In the genomic region with DNA sequence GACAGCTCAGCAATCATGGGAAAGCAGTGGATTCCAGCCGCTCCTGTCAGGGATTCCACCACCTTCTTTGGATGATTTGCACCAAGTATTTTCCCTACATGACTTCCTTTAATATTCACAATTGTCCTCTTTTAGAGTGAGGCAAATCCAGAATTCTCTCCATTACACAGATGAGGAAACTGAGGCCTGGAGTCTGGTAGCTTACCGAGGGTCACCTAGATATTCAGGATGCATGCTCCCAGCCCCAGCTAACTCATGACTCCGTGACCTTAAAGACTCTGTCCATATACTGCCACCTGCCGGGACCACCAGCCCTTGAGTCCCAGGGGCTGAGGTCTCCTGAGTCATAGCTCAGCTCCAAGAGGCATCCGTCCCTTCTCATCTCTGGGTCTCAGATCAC, we compare ENCODE assay signal across 14 cellular contexts.
DNase-seq lines count a peak whose midpoint lies in the region; ATAC-seq, FAIRE-seq and TF ChIP-seq lines count a peak whose summit lies in the region.
"Had no signal": no experiment of that assay in that cellular context is flagged by ENCODE, and none has a peak within 500 bp of the region (broad histone marks: within the 10 kb centered on the region; RNA-seq: fewer than 3 reads in every experiment).

No MANE protein-coding gene starts in this region.

- TF ChIP-seq RAD21 in GM12878 (IDR thresholded peaks at IDR 0.05; ENCODE audit: insufficient read depth, low read depth, low read length) = no peak

- H3K9ac ChIP-seq in GM12878 (ENCODE audit: control insufficient read depth, insufficient read depth, low read length) (no peak overlapping the region), mucosa of rectum (ENCODE audit: low read depth in 1 of 2, low read length in 2 of 2) (no peak overlapping the region)

- CTCF ChIA-PET in GM12878 (lab: Yijun Ruan, JAX) (interaction anchor here (0.6 to 4.9 kb wide), 3 partner anchors 13 to 156 kb away, joined by 4 to 29 read pairs (median 4); no protein-coding TSS in a partner anchor), PC-9 (lab: Charles Lee) (interaction anchor here (0.6 kb wide), 1 partner anchor 19 kb away, joined by 6 read pairs; no protein-coding TSS in a partner anchor)

- H3K27me3 Mint-ChIP-seq in activated T-cell treated with anti-CD3 and anti-CD28 coated beads, Interleukin-2, amount 50 U/mL, for 24 hours = no peaks in the 10 kb centered on the region
- H3K27me3 Mint-ChIP-seq in stimulated activated naive B cell treated with anti-CD40 and anti-IgM and Interleukin-4, amounts not matched to agents 10 μg/mL and 1 μg/mL and 100 μg/mL, for 72 hours = no peaks in the 10 kb centered on the region

- H3F3A ChIP-seq in PC-9 (ENCODE audit: insufficient read depth, low read depth) = no peaks in the 10 kb centered on the region

- H3K27me3 ChIP-seq in GM12878 (replicated peaks in 1 of 2; ENCODE audit: control insufficient read depth in 2 of 2, insufficient read depth in 2 of 2, low read length in 1 of 2) (no peaks in the 10 kb centered on the region), mucosa of rectum (ENCODE audit: control insufficient read depth in 2 of 2, insufficient read depth in 2 of 2, low read length in 2 of 2) (no peaks in the 10 kb centered on the region), PC-9 (ENCODE audit: insufficient read depth, low read depth) (no peaks in the 10 kb centered on the region)
- H3K27me3 ChIP-seq: adrenal gland, upper lobe of left lung had no signal

- peaks cover 8% of the 10 kb centered on the region; the same call in 1 of the 2 replicates for H4K20me1 ChIP-seq in GM12878 (ENCODE audit: control insufficient read depth, insufficient read depth)
- H4K20me1 ChIP-seq in PC-9 (ENCODE audit: insufficient read depth) = no peaks in the 10 kb centered on the region; the same call in none of the 2 replicates

- no peaks in the 10 kb centered on the region for H3K9me3 ChIP-seq in GM12878 (replicated peaks; ENCODE audit: control insufficient read depth, insufficient read depth, low read length)
- H3K9me3 ChIP-seq in mucosa of rectum (ENCODE audit: control insufficient read depth in 2 of 2, low read length in 2 of 2) = no peaks in the 10 kb centered on the region
- H3K9me3 ChIP-seq in PC-9 (ENCODE audit: insufficient read depth, low read depth) = no peaks in the 10 kb centered on the region
- H3K9me3 ChIP-seq: adrenal gland, upper lobe of left lung had no signal

- TF ChIP-seq CTCF in GM12878 (IDR thresholded peaks at IDR 0.05 in 2 of 3, conservative IDR thresholded peaks at IDR 0.05 in 1 of 3; ENCODE audit: control insufficient read depth in 2 of 3, extremely low read depth in 1 of 3, insufficient read depth in 1 of 3, low read depth in 3 of 3, low read length in 3 of 3) = no peak
- no peak for TF ChIP-seq CTCF in PC-9 (conservative IDR thresholded peaks at IDR 0.05)

- H3K9me2 ChIP-seq in PC-9 (ENCODE audit: insufficient read depth) = no peaks in the 10 kb centered on the region

- no peak for TF ChIP-seq EP300 in GM12878 (IDR thresholded peaks at IDR 0.05; ENCODE audit: borderline replicate concordance in 1 of 2, control insufficient read depth in 1 of 2, low read depth in 2 of 2, low read length in 2 of 2)

- in situ Hi-C loops in GM12878 (cut with MboI) = no loop called here

- peak overlapping the region; percentile 72 for H3K27ac Mint-ChIP-seq in activated T-cell treated with anti-CD3 and anti-CD28 coated beads, Interleukin-2, amount 50 U/mL, for 24 hours
- H3K27ac Mint-ChIP-seq in stimulated activated naive B cell treated with anti-CD40 and anti-IgM and Interleukin-4, amounts not matched to agents 10 μg/mL and 1 μg/mL and 100 μg/mL, for 72 hours = peak overlapping the region; percentile 25

- RAD21 ChIA-PET in GM12878 (lab: Charles Lee; ENCODE audit: unreplicated experiment) = no interaction called here

- H3K4me2 ChIP-seq in GM12878 (ENCODE audit: control insufficient read depth, insufficient read depth) (no peak overlapping the region), PC-9 (no peak overlapping the region)

- FAIRE-seq in GM12878 (lab: Jason Lieb, UNC) = no peak

- BruUV-seq in GM12878 (replicated peaks; lab: Mats Ljungman, UMichigan) (no TSS peak), PC-9 (replicated peaks; lab: Mats Ljungman, UMichigan) (no TSS peak)

- peaks cover 88% of the 10 kb centered on the region for H3K4me1 Mint-ChIP-seq in activated T-cell treated with anti-CD3 and anti-CD28 coated beads, Interleukin-2, amount 50 U/mL, for 24 hours (ENCODE audit: low read depth)
- H3K4me1 Mint-ChIP-seq in stimulated activated naive B cell treated with anti-CD40 and anti-IgM and Interleukin-4, amounts not matched to agents 10 μg/mL and 1 μg/mL and 100 μg/mL, for 72 hours = peaks cover 35 to 75% of the 10 kb centered on the region in 2 donors

- SMC1A ChIA-PET in GM12878 (lab: Charles Lee; ENCODE audit: uncharacterized antibody, unreplicated experiment) = interaction anchor here (0.6 kb wide), 1 partner anchor 1264 kb away, joined by 3 read pairs; no protein-coding TSS in a partner anchor

- peaks cover 5% of the 10 kb centered on the region for H3K4me1 ChIP-seq in GM12878 (ENCODE audit: control insufficient read depth, insufficient read depth, low read length)
- peaks cover 17 to 22% of the 10 kb centered on the region in 2 donors for H3K4me1 ChIP-seq in mucosa of rectum (ENCODE audit: control insufficient read depth in 2 of 2, insufficient read depth in 2 of 2, low read length in 2 of 2)
- H3K4me1 ChIP-seq in PC-9 (replicated peaks; ENCODE audit: insufficient read depth) = no peaks in the 10 kb centered on the region

- ATAC-seq in GM12878 (no peak), HG02642 (IDR thresholded peaks at IDR 0.05; ENCODE audit: poor library complexity, unreplicated experiment) (no peak)
- no peak for ATAC-seq in stimulated activated naive B cell treated with anti-CD40 and anti-IgM and Interleukin-4, amounts not matched to agents 10 μg/mL and 1 μg/mL and 100 μg/mL, for 72 hours (replicated peaks)

- H3K4me3 ChIP-seq in GM12878 (no peak overlapping the region), mucosa of rectum (ENCODE audit: low read length in 2 of 2) (no peak overlapping the region), PC-9 (no peak overlapping the region)
- H3K4me3 ChIP-seq: adrenal gland, coronary artery, lung, upper lobe of left lung had no signal

- peaks cover 75% of the 10 kb centered on the region for H3K36me3 Mint-ChIP-seq in activated T-cell treated with anti-CD3 and anti-CD28 coated beads, Interleukin-2, amount 50 U/mL, for 24 hours (ENCODE audit: low read depth)
- H3K36me3 Mint-ChIP-seq in stimulated activated naive B cell treated with anti-CD40 and anti-IgM and Interleukin-4, amounts not matched to agents 10 μg/mL and 1 μg/mL and 100 μg/mL, for 72 hours = peaks cover 39 to 61% of the 10 kb centered on the region in 2 donors

- WGBS in GM12878 (ENCODE audit: insufficient coverage, insufficient replicate concordance, low lambda C conversion rate, missing lambda C conversion rate) = 90% methylated on average over 5 of the region's 5 CpGs

- H3K79me2 ChIP-seq in GM12878 (ENCODE audit: control insufficient read depth, insufficient read depth, low read length) (peaks cover 45% of the 10 kb centered on the region), PC-9 (ENCODE audit: low read depth) (no peaks in the 10 kb centered on the region; the same call in 1 of the 2 replicates)

- H3K36me3 ChIP-seq in GM12878 (ENCODE audit: control insufficient read depth in 2 of 2, insufficient read depth in 2 of 2, low read length in 1 of 2) (peaks cover 7 to 17% of the 10 kb centered on the region in 2 experiments), mucosa of rectum (ENCODE audit: control insufficient read depth in 2 of 2, insufficient read depth in 2 of 2, low read length in 2 of 2) (peaks cover 3 to 15% of the 10 kb centered on the region in 2 donors), PC-9 (ENCODE audit: low read depth) (no peaks in the 10 kb centered on the region)
- H3K36me3 ChIP-seq: adrenal gland had no signal

- no peak overlapping the region for H2AFZ ChIP-seq in GM12878 (ENCODE audit: control insufficient read depth, low read depth, low read length)
- no peak overlapping the region for H2AFZ ChIP-seq in PC-9

- no peak for DNase-seq in activated T-cell treated with anti-CD3 and anti-CD28 coated beads, Interleukin-2, amount 50 U/mL, for 24 hours
- DNase-seq in activated T-cell treated with anti-CD3 and anti-CD28 coated beads for 4 hours = no peak
- DNase-seq in GM12878 (ENCODE audit: low read depth, low spot score) = no peak
- no peak for DNase-seq in stimulated activated naive B cell treated with anti-CD40 and anti-IgM and Interleukin-4, amounts not matched to agents 10 μg/mL and 1 μg/mL and 100 μg/mL, for 72 hours
- DNase-seq in NCI-H146 (lab: John Stamatoyannopoulos, UW) = no peak
- DNase-seq in PC-9 = no peak
- DNase-seq: 8988T, adrenal gland, EL, upper lobe of left lung had no signal

- intact Hi-C loops in GM12878 (cut with micrococcal nuclease; ENCODE audit: unreplicated experiment) (no loop called here), PC-9 (cut with micrococcal nuclease; ENCODE audit: unreplicated experiment) (no loop called here)

- H3K4me3 Mint-ChIP-seq in activated T-cell treated with anti-CD3 and anti-CD28 coated beads, Interleukin-2, amount 50 U/mL, for 24 hours = no peak overlapping the region
- H3K4me3 Mint-ChIP-seq in stimulated activated naive B cell treated with anti-CD40 and anti-IgM and Interleukin-4, amounts not matched to agents 10 μg/mL and 1 μg/mL and 100 μg/mL, for 72 hours = no peak overlapping the region

- no peak overlapping the region for H3K27ac ChIP-seq in GM12878 (ENCODE audit: control insufficient read depth, insufficient read depth)
- peak overlapping the region; percentile 31 to 34 for H3K27ac ChIP-seq in mucosa of rectum (ENCODE audit: low read depth in 2 of 2, low read length in 2 of 2)
- H3K27ac ChIP-seq in PC-9 = no peak overlapping the region
- H3K27ac ChIP-seq: coronary artery had no signal

- POLR2A ChIA-PET in GM12878 (lab: Charles Lee) (interaction anchor here (0.6 to 0.9 kb wide), 2 partner anchors 64 to 252 kb away, joined by 4 read pairs; no protein-coding TSS in a partner anchor), PC-9 (lab: Charles Lee; ENCODE audit: unreplicated experiment) (no interaction called here)

- TF ChIP-seq POLR2A in GM12878 (IDR thresholded peaks at IDR 0.05; ENCODE audit: low read depth, low read length) = 0 out of 2 replicates have a peak, but pooled peaks have one; percentile 23

- H3K9me3 Mint-ChIP-seq in activated T-cell treated with anti-CD3 and anti-CD28 coated beads, Interleukin-2, amount 50 U/mL, for 24 hours = no peaks in the 10 kb centered on the region
- no peaks in the 10 kb centered on the region for H3K9me3 Mint-ChIP-seq in stimulated activated naive B cell treated with anti-CD40 and anti-IgM and Interleukin-4, amounts not matched to agents 10 μg/mL and 1 μg/mL and 100 μg/mL, for 72 hours

TF ChIP-seq in GM12878, 131 proteins besides CTCF, POLR2A, EP300 and RAD21 (continues in another document):
- TF ChIP-seq YY1 (IDR thresholded peaks at IDR 0.05; ENCODE audit: low read depth, low read length) (no peak), CBFB (IDR thresholded peaks at IDR 0.05; ENCODE audit: low read depth) (no peak)

Comparison
In these comparisons a context has a peak if more than half of its experiments do, and no peak if none do; other contexts are left out.
1. H3K27ac ChIP-seq: peak in mucosa of rectum (2 of 2); none in GM12878 (single experiment) and PC-9 (single experiment).